ENCODE assay signal across 8 cellular contexts in the genomic region with DNA sequence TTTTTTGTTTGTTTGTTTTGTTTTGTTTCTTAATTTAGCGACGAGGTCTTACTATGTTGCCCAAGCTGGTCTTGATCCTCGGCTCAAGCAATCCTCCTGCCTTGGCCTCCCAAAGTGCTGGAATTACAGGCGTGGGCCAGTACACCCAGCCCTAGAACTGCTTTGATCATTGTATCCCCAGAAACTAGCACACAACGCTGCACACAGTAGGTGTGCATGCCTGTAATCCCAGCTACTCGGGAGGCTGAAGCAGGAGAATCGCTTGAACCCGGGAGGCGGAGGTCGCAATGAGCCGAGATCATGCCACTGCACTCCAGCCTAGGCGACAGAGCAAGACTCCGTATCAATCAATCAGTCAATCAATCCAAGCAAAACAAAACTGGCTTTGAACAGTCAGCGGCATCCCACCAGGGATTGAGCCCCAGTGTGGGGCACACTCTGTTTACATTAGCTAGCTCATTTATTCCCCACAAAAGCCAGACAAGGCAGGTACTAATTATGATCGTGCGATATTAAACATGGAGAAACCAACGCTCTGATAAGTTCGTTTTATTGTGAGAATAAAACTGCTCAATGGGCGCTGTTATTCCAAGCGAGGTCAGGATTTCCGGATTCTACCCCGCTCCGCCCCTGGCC. TPM values are rescaled to one million over a fixed set of nuclear protein-coding genes. Genes with fewer than 3 reads are reported as not detected.
DNase-seq lines count a peak whose midpoint lies in the region; ATAC-seq lines count a peak whose summit lies in the region.

No MANE protein-coding gene starts in this region.

- in situ Hi-C loops in HAP-1 (cut with MboI; ENCODE audit: low sequenced_read_pairs): no loop called here

- H3K36me3 Mint-ChIP-seq in activated CD8-positive, alpha-beta T cell treated with anti-CD3 and anti-CD28 coated beads, Interleukin-2, amount 10 ng/mL, durations not matched to agents 7 days and 5 days (ENCODE audit: low read depth): peaks cover 22% of the 10 kb centered on the region

- ATAC-seq in activated CD8-positive, alpha-beta T cell treated with anti-CD3 and anti-CD28 coated beads, Interleukin-2, amount 10 ng/mL, durations not matched to agents 7 days and 5 days: peak; percentile 14
- ATAC-seq in HG02763 (IDR thresholded peaks at IDR 0.05; ENCODE audit: unreplicated experiment): no peak

- peaks cover 43% of the 10 kb centered on the region for H4K20me1 ChIP-seq in BLaER1

- H3K4me3 ChIP-seq in BLaER1 (peak overlapping the region; percentile 100), HAP-1 (peak overlapping the region; percentile 34), iPS-15b (ENCODE audit: low read depth, low read length) (peak overlapping the region; percentile 87)

- no peaks in the 10 kb centered on the region for H3K27me3 Mint-ChIP-seq in activated CD8-positive, alpha-beta T cell treated with anti-CD3 and anti-CD28 coated beads, Interleukin-2, amount 10 ng/mL, durations not matched to agents 7 days and 5 days (ENCODE audit: low read depth)

- H3K9me3 ChIP-seq in BLaER1 (no peaks in the 10 kb centered on the region), HAP-1 (no peaks in the 10 kb centered on the region), iPS-15b (ENCODE audit: control insufficient read depth, insufficient read depth, low read length) (no peaks in the 10 kb centered on the region)

- H3K9ac ChIP-seq in BLaER1 (peak overlapping the region; percentile 68; the same call in 1 of the 2 replicates), iPS-15b (ENCODE audit: low read depth, low read length) (peak overlapping the region; percentile 32)

- peaks cover 23% of the 10 kb centered on the region for H3K4me1 Mint-ChIP-seq in activated CD8-positive, alpha-beta T cell treated with anti-CD3 and anti-CD28 coated beads, Interleukin-2, amount 10 ng/mL, durations not matched to agents 7 days and 5 days (ENCODE audit: low read depth)

- no peaks in the 10 kb centered on the region for H3K27me3 ChIP-seq in BLaER1
- no peaks in the 10 kb centered on the region for H3K27me3 ChIP-seq in HAP-1 (ENCODE audit: low read depth)
- no peaks in the 10 kb centered on the region for H3K27me3 ChIP-seq in iPS-15b (ENCODE audit: control insufficient read depth, insufficient read depth, low read length)

- peak overlapping the region; percentile 78 for H3K4me3 Mint-ChIP-seq in activated CD8-positive, alpha-beta T cell treated with anti-CD3 and anti-CD28 coated beads, Interleukin-2, amount 10 ng/mL, durations not matched to agents 7 days and 5 days

- H3K27ac ChIP-seq in BLaER1 (peak overlapping the region; percentile 71), substantia nigra (ENCODE audit: low read depth, low read length, poor library complexity, severe bottlenecking) (peak overlapping the region; percentile 67)

- no peak for DNase-seq in HAP-1 (ENCODE audit: low spot score in 2 of 2)
- DNase-seq in activated CD8-positive, alpha-beta T cell treated with anti-CD3 and anti-CD28 coated beads, Interleukin-2, amount 10 ng/mL, durations not matched to agents 7 days and 5 days: no peak
- no peak for DNase-seq in substantia nigra (lab: John Stamatoyannopoulos, UW)
- no peak for DNase-seq in activated CD8-positive, alpha-beta memory T cell treated with anti-CD3 and anti-CD28 coated beads, Interleukin-2, amount 50 U/mL, for 4 hours
- no peak for DNase-seq in NCI-H2029 treated with DMSO at 0.1 percent for 48 hours (lab: John Stamatoyannopoulos, UW)

- H3K9me3 Mint-ChIP-seq in activated CD8-positive, alpha-beta T cell treated with anti-CD3 and anti-CD28 coated beads, Interleukin-2, amount 10 ng/mL, durations not matched to agents 7 days and 5 days (ENCODE audit: insufficient read depth): no peaks in the 10 kb centered on the region

- peak overlapping the region; percentile 88 for H3K4me2 ChIP-seq in BLaER1

- POLR2A ChIA-PET in activated CD8-positive, alpha-beta T cell treated with anti-CD3 and anti-CD28 coated beads, Interleukin-2, amount 10 ng/mL, durations not matched to agents 7 days and 5 days (lab: Charles Lee): interaction anchor here (0.6 to 1.0 kb wide), 3 partner anchors 29 to 178 kb away, joined by 3 read pairs; a partner anchor contains a TSS

- CTCF ChIA-PET in activated CD8-positive, alpha-beta T cell treated with anti-CD3 and anti-CD28 coated beads, Interleukin-2, amount 10 ng/mL, durations not matched to agents 7 days and 5 days (lab: Charles Lee): interaction anchor here (0.6 to 0.9 kb wide), 4 partner anchors 20 to 1522 kb away, joined by 3 to 4 read pairs (median 4); a partner anchor contains a TSS

- H3K36me3 ChIP-seq in BLaER1: peaks cover 29% of the 10 kb centered on the region
- peaks cover 25% of the 10 kb centered on the region for H3K36me3 ChIP-seq in HAP-1 (replicated peaks)
- peaks cover 3% of the 10 kb centered on the region for H3K36me3 ChIP-seq in iPS-15b (ENCODE audit: control insufficient read depth, insufficient read depth, low read length)

- H3K4me1 ChIP-seq in BLaER1 (peaks cover 32% of the 10 kb centered on the region), HAP-1 (peaks cover 3% of the 10 kb centered on the region), iPS-15b (ENCODE audit: control insufficient read depth, insufficient read depth, low read length) (no peaks in the 10 kb centered on the region)

- H3K27ac Mint-ChIP-seq in activated CD8-positive, alpha-beta T cell treated with anti-CD3 and anti-CD28 coated beads, Interleukin-2, amount 10 ng/mL, durations not matched to agents 7 days and 5 days: peak overlapping the region; percentile 90

RNA-seq across cellular contexts. Expression of a gene that starts 0.6 kb away (rescaled TPM):
- total RNA-seq in activated CD8-positive, alpha-beta T cell treated with anti-CD3 and anti-CD28 coated beads, Interleukin-2, amount 10 ng/mL, durations not matched to agents 7 days and 5 days: 10 to 100 TPM; 31.4 to 33.7 TPM

RNA-seq across cellular contexts. Expression of a gene that starts 19.8 kb away (rescaled TPM):
- total RNA-seq in activated CD8-positive, alpha-beta T cell treated with anti-CD3 and anti-CD28 coated beads, Interleukin-2, amount 10 ng/mL, durations not matched to agents 7 days and 5 days: 10 to 100 TPM; 15.2 to 16.0 TPM

RNA-seq across cellular contexts. Expression of a gene that starts 28.8 kb away (rescaled TPM):
- total RNA-seq in activated CD8-positive, alpha-beta T cell treated with anti-CD3 and anti-CD28 coated beads, Interleukin-2, amount 10 ng/mL, durations not matched to agents 7 days and 5 days: 10 to 100 TPM; 37.6 to 37.7 TPM

RNA-seq across cellular contexts. Expression of a gene that starts 29.0 kb away (rescaled TPM):
- total RNA-seq in activated CD8-positive, alpha-beta T cell treated with anti-CD3 and anti-CD28 coated beads, Interleukin-2, amount 10 ng/mL, durations not matched to agents 7 days and 5 days: 10 to 100 TPM; 35.3 to 36.0 TPM

RNA-seq across cellular contexts. Expression of a gene that starts 41.0 kb away (rescaled TPM):
- total RNA-seq in activated CD8-positive, alpha-beta T cell treated with anti-CD3 and anti-CD28 coated beads, Interleukin-2, amount 10 ng/mL, durations not matched to agents 7 days and 5 days: 1 to 10 TPM; 1.4 to 1.8 TPM

Comparison
In these comparisons a context has a peak if more than half of its experiments do, and no peak if none do; other contexts are left out.
1. H3K4me3 ChIP-seq: peak in every context shown above with its lines; median percentile 100 in BLaER1; 87 in iPS-15b; 34 in HAP-1.